In the genomic region with DNA sequence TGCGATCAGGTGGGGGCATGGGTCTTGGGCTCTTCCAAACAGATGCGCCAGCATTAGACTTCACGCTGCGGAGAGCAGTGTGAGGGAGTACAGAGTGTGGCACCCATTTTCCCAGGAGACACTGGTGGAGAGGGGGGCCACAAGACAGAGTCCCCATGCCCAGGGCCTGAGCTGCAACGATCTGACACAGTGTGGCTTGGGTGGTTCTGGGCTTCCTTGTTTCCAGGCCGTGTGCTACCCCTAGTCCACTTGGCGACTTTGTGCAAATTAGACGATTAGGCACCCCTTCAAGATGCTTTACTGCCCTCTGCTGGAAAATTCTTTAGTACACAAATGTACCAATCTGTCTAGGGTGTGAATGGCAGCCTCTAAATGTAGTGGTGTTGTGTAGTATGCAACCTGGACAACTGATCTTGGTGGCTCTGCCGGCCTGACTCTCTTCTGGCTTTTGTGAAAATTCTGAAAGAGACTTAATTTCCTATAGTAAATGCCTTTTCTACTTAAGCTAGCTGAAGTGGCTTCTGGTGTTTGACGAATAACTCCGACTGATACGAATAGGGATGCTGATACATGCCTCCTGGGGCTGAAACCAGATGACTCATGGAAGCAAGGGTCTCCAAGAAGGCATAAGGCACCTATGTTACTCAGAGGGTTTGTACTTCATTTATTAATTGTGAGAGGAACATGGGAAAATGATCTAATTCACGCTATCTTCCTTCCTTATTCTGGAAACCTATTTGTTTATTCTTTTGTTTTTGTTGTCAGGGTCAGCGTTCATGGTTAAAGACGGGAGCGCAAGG, we compare ENCODE assay signal across 8 cellular contexts.
DNase-seq lines count a peak whose midpoint lies in the region; ATAC-seq and TF ChIP-seq lines count a peak whose summit lies in the region.

No MANE protein-coding gene starts in this region.

- H3K27ac ChIP-seq in heart left ventricle = no peak overlapping the region

- DNase-seq in DMS114 treated with DMSO at 0.1 percent for 48 hours (lab: John Stamatoyannopoulos, UW; ENCODE audit: unreplicated experiment) (peak; percentile 53), NCI-H510A treated with DMSO at 0.1 percent for 48 hours (lab: John Stamatoyannopoulos, UW) (peak; percentile 71), heart left ventricle (no peak), retinal pigment epithelial cell (ENCODE audit: low read depth) (no peak), MG63 (no peak)
- DNase-seq in activated CD8-positive, alpha-beta memory T cell treated with anti-CD3 and anti-CD28 coated beads, Interleukin-2, amount 50 U/mL, for 48 hours = peak; percentile 47

- H3K27me3 ChIP-seq in heart left ventricle (peaks cover 0 to 9% (median 0%) of the 10 kb centered on the region in 9 donors), MG63 (no peaks in the 10 kb centered on the region)

- 59 to 61% (median 59%) methylated on average over 16 of the region's 16 CpGs for WGBS in heart left ventricle, 4 donors

- H3K9me3 ChIP-seq in heart left ventricle (no peaks in the 10 kb centered on the region), MG63 (no peaks in the 10 kb centered on the region)

- H3K4me1 ChIP-seq in heart left ventricle = peaks cover 0 to 29% (median 14%) of the 10 kb centered on the region in 12 donors

- H3K36me3 ChIP-seq in heart left ventricle = no peaks in the 10 kb centered on the region
- H3K36me3 ChIP-seq in MG63 = no peaks in the 10 kb centered on the region

- TF ChIP-seq CTCF in heart left ventricle (IDR thresholded peaks at IDR 0.05) (peak; percentile 42 to 71 (median 56)), retinal pigment epithelial cell (conservative IDR thresholded peaks at IDR 0.05; ENCODE audit: low read depth, low read length) (peak; percentile 63)

- intact Hi-C loops in heart left ventricle (cut with DNase I) = loop anchor here (1.0 to 5.0 kb wide), 5 partner anchors 245 to 250 kb away; no protein-coding TSS in a partner anchor

- TF ChIP-seq POLR2A in heart left ventricle (IDR thresholded peaks at IDR 0.05) = no peak

- H3K4me3 ChIP-seq in heart left ventricle = no peak overlapping the region
- H3K4me3 ChIP-seq in retinal pigment epithelial cell (ENCODE audit: low read length) = no peak overlapping the region
- H3K4me3 ChIP-seq in MG63 = no peak overlapping the region

- ATAC-seq in HG02610 (IDR thresholded peaks at IDR 0.05; ENCODE audit: unreplicated experiment) (peak; percentile 43), heart left ventricle (peak; percentile 53 to 82 (median 68)), GM18909 (IDR thresholded peaks at IDR 0.05; ENCODE audit: poor library complexity, unreplicated experiment) (no peak)

Comparison
In these comparisons a context has a peak if more than half of its experiments do, and no peak if none do; other contexts are left out.
1. DNase-seq: peak in DMS114 treated with DMSO at 0.1 percent for 48 hours (single experiment), NCI-H510A treated with DMSO at 0.1 percent for 48 hours (single experiment) and activated CD8-positive, alpha-beta memory T cell treated with anti-CD3 and anti-CD28 coated beads, Interleukin-2, amount 50 U/mL, for 48 hours (single experiment); none in heart left ventricle (0 of 5), retinal pigment epithelial cell (single experiment) and MG63 (single experiment).